Comparison of ENCODE assay signal across 11 cellular contexts in the genomic region with DNA sequence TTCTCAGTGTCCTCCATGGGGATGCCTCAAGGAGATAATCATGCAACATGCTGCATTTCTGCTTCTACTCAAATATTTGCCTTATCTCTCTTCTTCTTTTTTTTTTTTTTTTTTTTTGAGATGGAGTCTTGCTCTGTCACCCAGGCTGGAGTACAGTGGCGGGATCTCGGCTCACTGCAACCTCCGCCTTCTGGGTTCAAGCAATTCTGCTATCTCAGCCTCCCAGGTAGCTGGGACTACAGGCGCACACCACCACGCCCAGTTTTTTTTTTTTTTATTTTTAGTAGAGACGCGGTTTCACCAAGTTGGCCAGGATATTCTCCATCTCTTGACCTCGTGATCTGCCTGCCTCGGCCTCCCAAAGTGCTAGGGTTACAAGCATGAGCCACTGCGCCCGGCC. TPM values are rescaled to one million over a fixed set of nuclear protein-coding genes. Genes with fewer than 3 reads are reported as not detected.
"Had no signal": no experiment of that assay in that cellular context is flagged by ENCODE, and none has a peak within 500 bp of the region (broad histone marks: within the 10 kb centered on the region; RNA-seq: fewer than 3 reads in every experiment).

No MANE protein-coding gene starts in this region.

RNA-seq across cellular contexts. Expression of a gene that starts 46.1 kb away (rescaled TPM):
- total RNA-seq: OCI-LY7, PC-3, PC-9, Peyer's patch, Right ventricle myocardium inferior, Right ventricle myocardium superior, RPMI7951, SJCRH30, SJSA1, SK-MEL-5 had no signal
- polyA plus RNA-seq: SK-N-SH had no signal
